In the genomic region with DNA sequence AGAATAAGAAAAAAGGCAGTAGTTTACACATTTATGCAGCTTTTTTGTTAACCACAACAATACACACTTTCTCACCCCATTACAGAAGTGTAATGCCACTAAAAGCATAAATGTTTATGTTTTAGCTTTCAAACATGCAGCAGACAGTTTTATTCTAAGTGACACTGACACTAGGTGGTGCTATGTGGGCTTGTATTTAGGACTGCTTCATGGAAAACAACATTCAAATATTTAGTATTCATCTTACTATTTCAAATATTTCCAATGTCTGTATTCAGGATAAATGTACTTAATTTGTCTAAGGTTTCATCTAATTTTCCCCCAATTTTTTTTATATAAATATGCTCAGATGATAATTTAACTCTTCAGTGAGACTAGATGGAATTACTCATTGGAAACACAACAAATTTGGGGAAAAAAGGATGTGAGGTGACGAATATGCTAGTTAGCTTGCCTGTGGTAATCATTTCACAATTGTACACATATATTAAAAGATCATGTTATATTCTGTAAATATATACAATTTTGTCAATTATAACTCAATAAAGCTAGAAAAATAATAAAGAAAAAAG, we compare ENCODE assay signal across 8 cellular contexts.
A peak's percentile ranks its signal among the peaks of the same experiment; 100 is the strongest.
DNase-seq lines count a peak whose midpoint lies in the region; ATAC-seq and TF ChIP-seq lines count a peak whose summit lies in the region.

No MANE protein-coding gene starts in this region.

- no peak overlapping the region for H2BK5ac ChIP-seq in mesenchymal stem cell (ENCODE audit: low read depth, low read length, poor library complexity, severe bottlenecking)

- no peaks in the 10 kb centered on the region for H3K79me1 ChIP-seq in mesenchymal stem cell (replicated peaks; ENCODE audit: low read length, poor library complexity, severe bottlenecking)

- H3K18ac ChIP-seq in mesenchymal stem cell (ENCODE audit: low read depth in 1 of 2, low read length in 2 of 2), result no peak overlapping the region

- ATAC-seq in GM21528 (IDR thresholded peaks at IDR 0.05; ENCODE audit: low FRiP score, unreplicated experiment) (no peak), GM21526 (IDR thresholded peaks at IDR 0.05; ENCODE audit: low FRiP score, unreplicated experiment) (no peak), sciatic nerve (no peak)

- peaks cover 3 to 65% of the 10 kb centered on the region in 2 experiments for H3K36me3 ChIP-seq in mesenchymal stem cell (ENCODE audit: control insufficient read depth in 1 of 2, insufficient read depth in 2 of 2, low read depth in 1 of 2, low read length in 2 of 2)

- no CpG with 5 or more reads among the region's 1 CpG for WGBS in mesenchymal stem cell

- H4K8ac ChIP-seq in mesenchymal stem cell (ENCODE audit: low read length), result no peak overlapping the region

- H3K27me3 ChIP-seq in mesenchymal stem cell (ENCODE audit: control insufficient read depth in 1 of 2, insufficient read depth in 1 of 2, low read length in 2 of 2), result no peaks in the 10 kb centered on the region

- no peak overlapping the region for H3K9ac ChIP-seq in mesenchymal stem cell (ENCODE audit: low read length)

- H3K23ac ChIP-seq in mesenchymal stem cell (ENCODE audit: low read length in 2 of 2), result no peak overlapping the region

- no peak overlapping the region for H3K4me3 ChIP-seq in AG09309 (ENCODE audit: control insufficient read depth, low read depth, low read length)
- H3K4me3 ChIP-seq in cardiac fibroblast (replicated peaks in 1 of 2; ENCODE audit: low read depth in 2 of 2, low read length in 2 of 2), result no peak overlapping the region
- no peak overlapping the region for H3K4me3 ChIP-seq in mesenchymal stem cell (ENCODE audit: insufficient read depth in 1 of 2, low read depth in 1 of 2, low read length in 2 of 2)

- TF ChIP-seq CTCF in AG09309 (IDR thresholded peaks at IDR 0.05; ENCODE audit: control insufficient read depth, insufficient read depth, low read depth, low read length, missing control alignments) (peak; percentile 61), GM12872 (IDR thresholded peaks at IDR 0.05; ENCODE audit: insufficient read depth, low read depth, low read length) (peak; percentile 51; the same call in 2 of the 3 replicates), cardiac fibroblast (IDR thresholded peaks at IDR 0.05; ENCODE audit: low read depth, low read length) (peak; percentile 60)

- no peak overlapping the region for H2AFZ ChIP-seq in mesenchymal stem cell (ENCODE audit: low read depth, low read length)

- intact Hi-C loops in sciatic nerve (cut with DNase I), result loop anchor here (10.0 kb wide), 1 partner anchor 237 kb away; no protein-coding TSS in a partner anchor

- H2BK12ac ChIP-seq in mesenchymal stem cell (ENCODE audit: low read length in 2 of 2), result no peak overlapping the region

- no peak overlapping the region for H3K27ac ChIP-seq in mesenchymal stem cell (ENCODE audit: low read length, poor library complexity, severe bottlenecking)

- H2BK120ac ChIP-seq in mesenchymal stem cell (ENCODE audit: low read depth, low read length), result no peak overlapping the region

- no peaks in the 10 kb centered on the region for H3K9me3 ChIP-seq in mesenchymal stem cell (ENCODE audit: control insufficient read depth, low read length)

- peak; percentile 14 for DNase-seq in AG09309 (ENCODE audit: low read depth)
- DNase-seq in NCI-H2196 treated with DMSO at 0.1 percent for 48 hours (lab: John Stamatoyannopoulos, UW; ENCODE audit: unreplicated experiment), result peak; percentile 7
- peak; percentile 73 to 75 for DNase-seq in cardiac fibroblast (ENCODE audit: low read depth in 2 of 2)
- DNase-seq in mesenchymal stem cell, result peak; percentile 55
- no peak for DNase-seq in sciatic nerve (ENCODE audit: low spot score)

- H3K14ac ChIP-seq in mesenchymal stem cell (ENCODE audit: low read length in 2 of 2), result no peak overlapping the region

- no peak overlapping the region for H4K91ac ChIP-seq in mesenchymal stem cell (ENCODE audit: low read length)

- H2BK15ac ChIP-seq in mesenchymal stem cell (ENCODE audit: low read depth, poor library complexity, severe bottlenecking), result no peak overlapping the region

- no peak overlapping the region for H3K4me2 ChIP-seq in mesenchymal stem cell (ENCODE audit: low read length, poor library complexity, severe bottlenecking)

- no peak overlapping the region for H3K4ac ChIP-seq in mesenchymal stem cell (ENCODE audit: low read depth in 1 of 2, low read length in 2 of 2)

- no peak overlapping the region for H2AK5ac ChIP-seq in mesenchymal stem cell (ENCODE audit: low read length, severe bottlenecking)

- H3K4me1 ChIP-seq in mesenchymal stem cell (ENCODE audit: control insufficient read depth, insufficient read depth, low read depth, low read length), result no peaks in the 10 kb centered on the region
